In the genomic region with DNA sequence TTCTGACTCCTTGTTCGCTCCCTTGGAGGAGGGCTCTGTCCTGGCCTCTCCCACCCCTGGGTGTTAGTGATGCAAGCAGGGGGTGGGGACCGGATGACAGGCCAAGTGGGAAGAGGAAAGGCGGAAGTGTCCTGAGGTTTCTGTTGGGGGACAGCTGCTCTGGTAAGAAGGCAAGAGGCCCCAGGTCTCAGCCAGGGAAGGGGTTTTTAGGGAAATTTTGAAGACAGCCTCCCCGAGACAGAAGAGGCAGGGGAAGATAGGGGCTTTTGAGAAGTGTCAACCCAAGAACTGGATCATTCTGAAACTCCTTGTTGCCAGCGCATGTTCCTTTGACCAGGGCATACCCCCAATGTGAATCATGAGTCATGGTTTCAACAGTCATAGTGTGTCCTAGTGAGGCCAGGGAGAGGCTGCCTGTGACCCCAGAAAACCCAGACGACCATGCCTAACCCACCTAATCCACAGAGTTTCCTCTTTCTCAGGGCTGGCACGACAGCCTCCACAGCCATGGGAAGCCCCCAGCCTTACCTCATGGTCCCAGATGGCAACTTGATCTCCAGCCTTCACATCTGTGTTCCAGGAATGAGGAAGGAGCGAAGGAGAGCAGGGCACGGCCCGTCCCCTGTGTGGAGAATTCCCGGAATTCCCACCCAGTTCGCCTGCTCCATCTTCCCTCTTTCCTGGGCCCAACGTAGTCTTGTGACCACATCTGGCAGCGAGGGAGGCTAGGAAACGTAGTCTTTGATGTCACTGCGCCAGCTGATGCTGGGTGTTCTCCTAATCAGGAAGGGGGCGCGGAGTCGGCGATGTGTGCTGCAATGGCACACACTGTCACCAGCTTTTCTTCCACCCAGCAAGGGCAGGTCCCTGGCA, we compare ENCODE assay signal across 8 cellular contexts. TPM values are rescaled to one million over a fixed set of nuclear protein-coding genes. Genes with fewer than 3 reads are reported as not detected.
A peak's percentile ranks its signal among the peaks of the same experiment; 100 is the strongest.
DNase-seq lines count a peak whose midpoint lies in the region; ATAC-seq and TF ChIP-seq lines count a peak whose summit lies in the region.

No MANE protein-coding gene starts in this region.

- H3K27ac Mint-ChIP-seq in activated B cell treated with CpG ODN at 0.5 μM for 24 hours = peak overlapping the region; percentile 92

- DNase-seq in activated CD8-positive, alpha-beta memory T cell treated with anti-CD3 and anti-CD28 coated beads for 24 hours = peak; percentile 81
- no peak for DNase-seq in activated CD8-positive, alpha-beta memory T cell treated with anti-CD3 and anti-CD28 coated beads, Interleukin-2, amount 50 U/mL, for 4 hours
- DNase-seq in activated B cell treated with CpG ODN at 0.5 μM for 24 hours (no peak), mucosa of descending colon (peak in 2 of 3 donors; percentile 44 to 63), hepatic stellate cell (ENCODE audit: low spot score) (no peak), DMS153 treated with DMSO at 0.1 percent for 48 hours (lab: John Stamatoyannopoulos, UW; ENCODE audit: unreplicated experiment) (no peak)

- CTCF ChIA-PET in activated B cell treated with CpG ODN at 0.5 μM for 24 hours (lab: Charles Lee) = interaction anchor here (1.3 to 2.9 kb wide), 3 partner anchors 9 to 20 kb away, joined by 3 to 18 read pairs (median 6); no protein-coding TSS in a partner anchor

- intact Hi-C loops in activated B cell treated with CpG ODN at 0.5 μM for 24 hours (cut with micrococcal nuclease) = loop anchor here (1.0 kb wide), 2 partner anchors 9 to 16 kb away; no protein-coding TSS in a partner anchor
- intact Hi-C loops in mucosa of descending colon (cut with DNase I, micrococcal nuclease) = no loop called here

- POLR2A ChIA-PET in activated B cell treated with CpG ODN at 0.5 μM for 24 hours (lab: Charles Lee) = interaction anchor here (0.6 to 3.0 kb wide), 10 partner anchors 8 to 147 kb away, joined by 3 to 26 read pairs (median 4); partner anchors contain the start of genes CDCA4 and PLD4

- no peak overlapping the region for H3K4me3 ChIP-seq in mucosa of descending colon

- no peaks in the 10 kb centered on the region for H3K36me3 ChIP-seq in mucosa of descending colon (ENCODE audit: low read depth)

- H3K9me3 ChIP-seq in mucosa of descending colon = no peaks in the 10 kb centered on the region

- H3K27me3 Mint-ChIP-seq in activated B cell treated with CpG ODN at 0.5 μM for 24 hours = no peaks in the 10 kb centered on the region

- no peaks in the 10 kb centered on the region for H3K4me1 ChIP-seq in mucosa of descending colon (ENCODE audit: low read depth)

- H3K36me3 Mint-ChIP-seq in activated B cell treated with CpG ODN at 0.5 μM for 24 hours (ENCODE audit: low read depth) = no peaks in the 10 kb centered on the region

- TF ChIP-seq CTCF in activated B cell treated with CpG ODN at 0.5 μM for 24 hours (IDR thresholded peaks at IDR 0.05) = no peak
- no peak for TF ChIP-seq CTCF in mucosa of descending colon (IDR thresholded peaks at IDR 0.05)

- H3K4me3 Mint-ChIP-seq in activated B cell treated with CpG ODN at 0.5 μM for 24 hours = peak overlapping the region; percentile 67

- peaks cover 71% of the 10 kb centered on the region for H3K4me1 Mint-ChIP-seq in activated B cell treated with CpG ODN at 0.5 μM for 24 hours

- no peaks in the 10 kb centered on the region for H3K9me3 Mint-ChIP-seq in activated B cell treated with CpG ODN at 0.5 μM for 24 hours

- ATAC-seq in HG02870 (IDR thresholded peaks at IDR 0.05; ENCODE audit: unreplicated experiment) = peak; percentile 37
- ATAC-seq in activated B cell treated with CpG ODN at 0.5 μM for 24 hours (ENCODE audit: low read depth) = peak; percentile 43
- no peak for ATAC-seq in mucosa of descending colon
- no peak for ATAC-seq in HG03280 (IDR thresholded peaks at IDR 0.05; ENCODE audit: unreplicated experiment)

RNA-seq across cellular contexts. Expression of gene GPR132, which starts 4.9 kb away (rescaled TPM):
- total RNA-seq in activated B cell treated with CpG ODN at 0.5 μM for 24 hours = 43.4 and 48.5 TPM in 2 replicates
- 1 to 10 TPM; 1.7 to 4.0 (median 3.1) TPM for total RNA-seq in mucosa of descending colon

RNA-seq across cellular contexts. Expression of gene CDCA4, which starts 49.2 kb away (rescaled TPM):
- total RNA-seq in activated B cell treated with CpG ODN at 0.5 μM for 24 hours = 11.7 and 13.6 TPM in 2 replicates
- 1 to 10 TPM; 4.3 to 8.7 (median 5.6) TPM for total RNA-seq in mucosa of descending colon

Comparison
In these comparisons a context has a peak if more than half of its experiments do, and no peak if none do; other contexts are left out.
1. DNase-seq: peak in activated CD8-positive, alpha-beta memory T cell treated with anti-CD3 and anti-CD28 coated beads for 24 hours (single experiment) and mucosa of descending colon (2 of 3); none in activated CD8-positive, alpha-beta memory T cell treated with anti-CD3 and anti-CD28 coated beads, Interleukin-2, amount 50 U/mL, for 4 hours (single experiment), activated B cell treated with CpG ODN at 0.5 μM for 24 hours (single experiment), hepatic stellate cell (single experiment) and DMS153 treated with DMSO at 0.1 percent for 48 hours (single experiment).
2. ATAC-seq: peak in HG02870 (single experiment) and activated B cell treated with CpG ODN at 0.5 μM for 24 hours (single experiment); none in mucosa of descending colon (single experiment) and HG03280 (single experiment).